In genomic region chr22:19430890-19431541, GRCh38 we compare ENCODE assay signal across 8 cellular contexts. TPM values are rescaled to one million over a fixed set of nuclear protein-coding genes. Genes with fewer than 3 reads are reported as not detected.
DNase-seq lines count a peak whose midpoint lies in the region; ATAC-seq, FAIRE-seq and TF ChIP-seq lines count a peak whose summit lies in the region.

No MANE protein-coding gene starts in this region.

- no peaks in the 10 kb centered on the region for H3K27me3 Mint-ChIP-seq in activated T-helper 2 cell treated with anti-CD3 and anti-CD28 coated beads, Interferon-gamma antibody, Interleukin-2, Interleukin-4, amounts not matched to agents 10 μg/mL and 5 μg/mL and 100 μg/mL, durations not matched to agents 14 hours and 24 hours and 36 hours (ENCODE audit: low read depth)

- no peak for TF ChIP-seq EP300 in A549 (IDR thresholded peaks at IDR 0.05)

- peak overlapping the region; percentile 98 for H3K4me2 ChIP-seq in A549

- H3K4me3 ChIP-seq in A549 (peak overlapping the region; percentile 99), GM12875 (ENCODE audit: low read depth, low read length) (peak overlapping the region; percentile 92), rectal smooth muscle tissue (ENCODE audit: low read length) (peak overlapping the region; percentile 91)

- no peak for TF ChIP-seq RAD21 in A549 (conservative IDR thresholded peaks at IDR 0.05 in 1 of 2, IDR thresholded peaks at IDR 0.05 in 1 of 2)

- no peaks in the 10 kb centered on the region for H3K9me3 ChIP-seq in A549

- H3K36me3 ChIP-seq in rectal smooth muscle tissue (ENCODE audit: control insufficient read depth, insufficient read depth, low read length), result peaks cover 12% of the 10 kb centered on the region

- H3K36me3 Mint-ChIP-seq in activated T-helper 2 cell treated with anti-CD3 and anti-CD28 coated beads, Interferon-gamma antibody, Interleukin-2, Interleukin-4, amounts not matched to agents 10 μg/mL and 5 μg/mL and 100 μg/mL, durations not matched to agents 14 hours and 24 hours and 36 hours (ENCODE audit: low read depth), result peaks cover 63% of the 10 kb centered on the region

- H3K27ac ChIP-seq in A549 (peak overlapping the region; percentile 93 to 100), rectal smooth muscle tissue (ENCODE audit: low read depth, low read length) (no peak overlapping the region)

- intact Hi-C loops in activated T-helper 2 cell treated with anti-CD3 and anti-CD28 coated beads, Interferon-gamma antibody, Interleukin-2, Interleukin-4, amounts not matched to agents 10 μg/mL and 5 μg/mL and 100 μg/mL, durations not matched to agents 14 hours and 24 hours and 36 hours (cut with micrococcal nuclease), result loop anchor here (1.0 to 5.0 kb wide), 2 partner anchors 12 to 139 kb away; partner anchors contain the start of gene CLTCL1
- intact Hi-C loops in left cardiac atrium (cut with DNase I), result loop anchor here in 1 of 2 donors (10.0 kb wide), 1 partner anchor 136 kb away; the partner anchor contains the start of gene CLTCL1

- in situ Hi-C loops in KBM-7 (cut with MboI; ENCODE audit: low pct_unique_long_range_greater_than_20kb, low sequenced_read_pairs), result no loop called here

- peak overlapping the region; percentile 88 for H3K4me3 Mint-ChIP-seq in activated T-helper 2 cell treated with anti-CD3 and anti-CD28 coated beads, Interferon-gamma antibody, Interleukin-2, Interleukin-4, amounts not matched to agents 10 μg/mL and 5 μg/mL and 100 μg/mL, durations not matched to agents 14 hours and 24 hours and 36 hours (ENCODE audit: low read depth)

- CTCF ChIA-PET in A549 (lab: Yijun Ruan, JAX), result interaction anchor here (1.0 kb wide), 1 partner anchor 251 kb away, joined by 3 read pairs; no protein-coding TSS in a partner anchor

- peak overlapping the region; percentile 79 for H3K27ac Mint-ChIP-seq in activated T-helper 2 cell treated with anti-CD3 and anti-CD28 coated beads, Interferon-gamma antibody, Interleukin-2, Interleukin-4, amounts not matched to agents 10 μg/mL and 5 μg/mL and 100 μg/mL, durations not matched to agents 14 hours and 24 hours and 36 hours

- DNase-seq in A549 (ENCODE audit: low read depth in 1 of 2, low spot score in 1 of 2) (peak; percentile 11 to 26), KBM-7 (peak; percentile 35), left cardiac atrium (peak; percentile 31), cerebellar nuclear complex (lab: John Stamatoyannopoulos, UW) (no peak), SIG-M5 treated with dmso at 0.1 percent for 504 hours (lab: John Stamatoyannopoulos, UW; ENCODE audit: unreplicated experiment) (no peak)
- peak; percentile 31 for DNase-seq in activated T-helper 2 cell treated with anti-CD3 and anti-CD28 coated beads, Interferon-gamma antibody, Interleukin-2, Interleukin-4, amounts not matched to agents 10 μg/mL and 5 μg/mL and 100 μg/mL, durations not matched to agents 14 hours and 24 hours and 36 hours (ENCODE audit: low spot score)

- no peak for TF ChIP-seq POLR2A in A549 (IDR thresholded peaks at IDR 0.05; ENCODE audit: low read length)

- H3K4me1 ChIP-seq in A549, result peaks cover 9% of the 10 kb centered on the region
- peaks cover 14% of the 10 kb centered on the region for H3K4me1 ChIP-seq in rectal smooth muscle tissue (ENCODE audit: control insufficient read depth, insufficient read depth, low read length)

- H3K9ac ChIP-seq in rectal smooth muscle tissue (ENCODE audit: low read length), result peak overlapping the region; percentile 8

- ATAC-seq in A549, result 0 out of 6 replicates have a peak, but pooled peaks of 1 of the 2 experiments have one; percentile 8
- ATAC-seq in left cardiac atrium, result no peak

- no peaks in the 10 kb centered on the region for H3K9me3 Mint-ChIP-seq in activated T-helper 2 cell treated with anti-CD3 and anti-CD28 coated beads, Interferon-gamma antibody, Interleukin-2, Interleukin-4, amounts not matched to agents 10 μg/mL and 5 μg/mL and 100 μg/mL, durations not matched to agents 14 hours and 24 hours and 36 hours

- POLR2A ChIA-PET in A549 (lab: Yijun Ruan, JAX), result interaction anchor here (0.6 to 2.0 kb wide), 6 partner anchors 17 to 286 kb away, joined by 3 to 5 read pairs (median 4); partner anchors contain the start of genes C22orf39, CDC45, ESS2 and SLC25A1

- no peak for TF ChIP-seq CTCF in A549 (IDR thresholded peaks at IDR 0.05)
- no peak for TF ChIP-seq CTCF in GM12875 (IDR thresholded peaks at IDR 0.05; ENCODE audit: borderline replicate concordance, insufficient read depth, low read depth, low read length)

- no peak for FAIRE-seq in A549 (lab: Jason Lieb, UNC)

- WGBS in A549 (ENCODE audit: missing lambda C conversion rate), result 0% methylated on average over 8 of the region's 53 CpGs

- peaks cover 47% of the 10 kb centered on the region for H3K4me1 Mint-ChIP-seq in activated T-helper 2 cell treated with anti-CD3 and anti-CD28 coated beads, Interferon-gamma antibody, Interleukin-2, Interleukin-4, amounts not matched to agents 10 μg/mL and 5 μg/mL and 100 μg/mL, durations not matched to agents 14 hours and 24 hours and 36 hours (ENCODE audit: low read depth)

- H3K27me3 ChIP-seq in rectal smooth muscle tissue (ENCODE audit: control insufficient read depth, insufficient read depth, low read length), result no peaks in the 10 kb centered on the region

TF ChIP-seq in A549, 52 proteins besides CTCF, POLR2A, EP300 and RAD21 (continues in another document):
- TF ChIP-seq BHLHE40 (IDR thresholded peaks at IDR 0.05; ENCODE audit: low read depth, low read length) (no peak), HMGXB4 (CRISPR knock-in tag; IDR thresholded peaks at IDR 0.05; ENCODE audit: borderline replicate concordance) (no peak)

RNA-seq across cellular contexts. Expression of gene HIRA, which starts 0.5 kb away (rescaled TPM):
- polyA plus RNA-seq in A549 (2011; rRNA removed) (12.3 and 14.4 TPM in 2 replicates), A549 (2017; fragmentation: RNase III; extraction: RNeasy Plus Mini Kit Qiagen cat#74134 plus additional on column Dnase treatment) (15.9 to 16.6 TPM (median 15.9 TPM) in 3 replicates)
- polyA plus RNA-seq in A549 (2012; cell fraction: cytosol; rRNA removed), result 19.3 and 24.1 TPM in 2 replicates
- polyA plus RNA-seq in A549 (2012; cell fraction: nucleus; rRNA removed), result 22.3 and 23.9 TPM in 2 replicates
- 12.7 and 12.8 TPM in 2 replicates for polyA minus RNA-seq in A549 (2011; rRNA and poly(A)+ RNA removed)
- 36.0 and 36.1 TPM in 2 replicates for total RNA-seq in activated T-helper 2 cell treated with anti-CD3 and anti-CD28 coated beads, Interferon-gamma antibody, Interleukin-2, Interleukin-4, amounts not matched to agents 10 μg/mL and 5 μg/mL and 100 μg/mL, durations not matched to agents 14 hours and 24 hours and 36 hours
- 10 to 100 TPM; 15.3 to 22.1 TPM for total RNA-seq in left cardiac atrium

RNA-seq across cellular contexts. Expression of gene MRPL40, which starts 1.3 kb away (rescaled TPM):
- polyA plus RNA-seq in A549 (2011; rRNA removed), result 43.3 and 45.7 TPM in 2 replicates
- polyA plus RNA-seq in A549 (2012; cell fraction: cytosol; rRNA removed), result 24.9 and 25.2 TPM in 2 replicates
- polyA plus RNA-seq in A549 (2012; cell fraction: nucleus; rRNA removed), result 8.0 and 10.1 TPM in 2 replicates
- polyA plus RNA-seq in A549 (2017; fragmentation: RNase III; extraction: RNeasy Plus Mini Kit Qiagen cat#74134 plus additional on column Dnase treatment), result 32.1 to 35.1 TPM (median 34.0 TPM) in 3 replicates
- 10.2 and 10.8 TPM in 2 replicates for polyA minus RNA-seq in A549 (2011; rRNA and poly(A)+ RNA removed)
- total RNA-seq in activated T-helper 2 cell treated with anti-CD3 and anti-CD28 coated beads, Interferon-gamma antibody, Interleukin-2, Interleukin-4, amounts not matched to agents 10 μg/mL and 5 μg/mL and 100 μg/mL, durations not matched to agents 14 hours and 24 hours and 36 hours, result 32.2 and 34.8 TPM in 2 replicates
- total RNA-seq in left cardiac atrium, result 10 to 100 TPM; 30.2 to 32.2 TPM

RNA-seq across cellular contexts. Expression of gene C22orf39, which starts 16.5 kb away (rescaled TPM):
- 19.5 and 20.7 TPM in 2 replicates for polyA plus RNA-seq in A549 (2011; rRNA removed)
- 17.2 and 21.4 TPM in 2 replicates for polyA plus RNA-seq in A549 (2012; cell fraction: cytosol; rRNA removed)
- 9.6 and 12.1 TPM in 2 replicates for polyA plus RNA-seq in A549 (2012; cell fraction: nucleus; rRNA removed)
- 19.4 to 20.2 TPM (median 19.5 TPM) in 3 replicates for polyA plus RNA-seq in A549 (2017; fragmentation: RNase III; extraction: RNeasy Plus Mini Kit Qiagen cat#74134 plus additional on column Dnase treatment)
- polyA minus RNA-seq in A549 (2011; rRNA and poly(A)+ RNA removed), result 15.7 and 23.4 TPM in 2 replicates
- total RNA-seq in activated T-helper 2 cell treated with anti-CD3 and anti-CD28 coated beads, Interferon-gamma antibody, Interleukin-2, Interleukin-4, amounts not matched to agents 10 μg/mL and 5 μg/mL and 100 μg/mL, durations not matched to agents 14 hours and 24 hours and 36 hours, result 26.2 and 26.9 TPM in 2 replicates
- 10 to 100 TPM; 38.3 to 48.0 TPM for total RNA-seq in left cardiac atrium

RNA-seq across cellular contexts. Expression of gene UFD1, which starts 48.0 kb away (rescaled TPM):
- polyA plus RNA-seq in A549 (2011; rRNA removed) (96.1 and 117 TPM in 2 replicates), A549 (2017; fragmentation: RNase III; extraction: RNeasy Plus Mini Kit Qiagen cat#74134 plus additional on column Dnase treatment) (94.4 to 109 TPM (median 95.4 TPM) in 3 replicates)
- polyA plus RNA-seq in A549 (2012; cell fraction: cytosol; rRNA removed), result 151 and 152 TPM in 2 replicates
- 87.3 and 107 TPM in 2 replicates for polyA plus RNA-seq in A549 (2012; cell fraction: nucleus; rRNA removed)
- polyA minus RNA-seq in A549 (2011; rRNA and poly(A)+ RNA removed), result 102 and 137 TPM in 2 replicates
- 103 and 110 TPM in 2 replicates for total RNA-seq in activated T-helper 2 cell treated with anti-CD3 and anti-CD28 coated beads, Interferon-gamma antibody, Interleukin-2, Interleukin-4, amounts not matched to agents 10 μg/mL and 5 μg/mL and 100 μg/mL, durations not matched to agents 14 hours and 24 hours and 36 hours
- 10 to 100 TPM; 43.8 to 46.9 TPM for total RNA-seq in left cardiac atrium

RNA-seq across cellular contexts. Expression of gene CDC45, which starts 48.7 kb away (rescaled TPM):
- polyA plus RNA-seq in A549 (2011; rRNA removed) (36.7 and 51.6 TPM in 2 replicates), A549 (2017; fragmentation: RNase III; extraction: RNeasy Plus Mini Kit Qiagen cat#74134 plus additional on column Dnase treatment) (44.5 to 47.2 TPM (median 46.0 TPM) in 3 replicates)
- 54.6 and 59.4 TPM in 2 replicates for polyA plus RNA-seq in A549 (2012; cell fraction: cytosol; rRNA removed)
- polyA plus RNA-seq in A549 (2012; cell fraction: nucleus; rRNA removed), result 96.1 and 103 TPM in 2 replicates
- 22.1 and 32.8 TPM in 2 replicates for polyA minus RNA-seq in A549 (2011; rRNA and poly(A)+ RNA removed)
- total RNA-seq in activated T-helper 2 cell treated with anti-CD3 and anti-CD28 coated beads, Interferon-gamma antibody, Interleukin-2, Interleukin-4, amounts not matched to agents 10 μg/mL and 5 μg/mL and 100 μg/mL, durations not matched to agents 14 hours and 24 hours and 36 hours, result 101 and 108 TPM in 2 replicates
- total RNA-seq in left cardiac atrium, result 1 to 10 TPM in 1 of 2 donors, under 1 TPM in 1; 0.34 to 2.1 TPM

Comparison
In these comparisons a context has a peak if more than half of its experiments do, and no peak if none do; other contexts are left out.
1. DNase-seq: peak in A549 (2 of 2), KBM-7 (single experiment), activated T-helper 2 cell treated with anti-CD3 and anti-CD28 coated beads, Interferon-gamma antibody, Interleukin-2, Interleukin-4, amounts not matched to agents 10 μg/mL and 5 μg/mL and 100 μg/mL, durations not matched to agents 14 hours and 24 hours and 36 hours (single experiment) and left cardiac atrium (single experiment); none in cerebellar nuclear complex (0 of 2) and SIG-M5 treated with dmso at 0.1 percent for 504 hours (single experiment).
2. Peak in every context shown above with its lines, with median percentiles within 50 percentile points of each other: H3K4me3 ChIP-seq.